1 cellular context compared by ENCODE assay signal in the genomic region with DNA sequence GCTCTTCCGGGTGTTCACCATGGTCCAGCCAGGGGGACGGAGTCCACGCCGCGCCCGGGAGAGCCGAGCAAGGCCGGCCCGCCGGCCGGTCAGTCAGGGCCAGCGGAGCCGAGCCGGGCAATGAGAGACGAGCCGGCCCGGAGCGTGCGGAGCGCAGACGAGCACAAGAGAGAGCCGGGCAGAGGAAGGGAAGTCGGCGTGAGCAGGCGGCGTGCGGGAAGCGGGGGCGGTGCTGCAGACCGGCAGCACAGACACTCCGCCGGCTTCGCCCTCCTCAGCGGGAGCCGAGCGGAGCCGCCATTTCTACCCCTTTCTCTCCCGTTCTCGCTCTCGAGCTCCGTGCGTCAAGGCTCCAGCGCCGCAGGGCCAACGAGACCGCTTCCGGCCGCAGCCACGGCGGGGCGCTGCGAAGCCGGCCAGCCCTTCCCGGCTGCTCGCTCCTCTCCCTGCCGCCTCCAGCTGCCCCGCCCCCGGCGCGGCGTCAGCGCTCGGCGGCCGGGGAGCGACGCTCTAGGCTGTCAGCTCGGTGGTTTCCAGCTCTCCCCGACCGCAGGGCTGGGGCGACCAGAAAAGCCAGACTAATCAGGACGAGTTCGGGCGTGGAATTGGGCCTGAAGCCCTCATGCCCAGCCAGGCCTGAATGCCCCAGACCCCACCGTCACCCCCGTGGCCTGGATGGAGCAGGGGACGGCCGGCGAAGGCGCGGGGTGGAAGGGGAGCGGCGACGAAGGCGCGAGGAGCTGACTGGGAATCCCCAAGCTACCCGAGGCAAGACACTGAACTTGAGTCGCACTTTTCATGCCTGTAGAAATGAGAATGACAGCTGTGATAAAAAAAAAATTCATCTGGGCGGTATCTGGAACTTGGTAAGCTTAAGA.
TF ChIP-seq lines count a peak whose summit lies in the region.

Gene ATAD2B, minus strand, starts transcription at position 374 of the 878 bp plus-strand sequence. Its CDS starts 353 bp downstream, at position 21.

TF ChIP-seq in K562, 482 proteins besides CTCF, POLR2A, EP300 and RAD21 (continued from another document and continues in another):
- TF ChIP-seq ZEB2 (IDR thresholded peaks at IDR 0.05) (no peak), PHTF2 (CRISPR knock-in tag; IDR thresholded peaks at IDR 0.05) (no peak), SMAD3 (CRISPR knock-in tag; conservative IDR thresholded peaks at IDR 0.05) (no peak), ELF2 (CRISPR knock-in tag; IDR thresholded peaks at IDR 0.05) (no peak), PTTG1 (tag; IDR thresholded peaks at IDR 0.05; ENCODE audit: low read depth) (no peak), ZNF561 (CRISPR knock-in tag; conservative IDR thresholded peaks at IDR 0.05) (no peak), DMBX1 (CRISPR knock-in tag; IDR thresholded peaks at IDR 0.05; ENCODE audit: borderline replicate concordance) (no peak), ELF4 (CRISPR knock-in tag; IDR thresholded peaks at IDR 0.05) (no peak), ZHX1 (conservative IDR thresholded peaks at IDR 0.05; ENCODE audit: low read length) (0 out of 2 replicates have a peak, but pooled peaks have one; percentile 76), ZNF384 (IDR thresholded peaks at IDR 0.05; ENCODE audit: low read depth, low read length) (peak; percentile 80; the same call in 1 of the 2 replicates), HDAC8 (tag; IDR thresholded peaks at IDR 0.05) (no peak), SNRNP70 (optimal IDR thresholded peaks at IDR 0.05; ENCODE audit: low read depth, low read length) (no peak), ERF (CRISPR knock-in tag; IDR thresholded peaks at IDR 0.05) (no peak), SAFB2 (IDR thresholded peaks at IDR 0.05; ENCODE audit: borderline replicate concordance, low read depth, low read length, severe bottlenecking) (no peak), NR2F6 (CRISPR knock-in tag; IDR thresholded peaks at IDR 0.05) (no peak), TEAD2 (tag; IDR thresholded peaks at IDR 0.05) (no peak), ZNF282 (CRISPR knock-in tag; IDR thresholded peaks at IDR 0.05) (no peak), ZBTB40 (IDR thresholded peaks at IDR 0.05) (no peak), ZBTB40 (CRISPR knock-in tag; IDR thresholded peaks at IDR 0.05) (no peak), NBN (IDR thresholded peaks at IDR 0.05; ENCODE audit: low read depth) (0 out of 2 replicates have a peak, but pooled peaks have one; percentile 66), SIRT6 (IDR thresholded peaks at IDR 0.05; ENCODE audit: low read depth, low read length) (no peak), BRD9 (IDR thresholded peaks at IDR 0.05; ENCODE audit: low read depth, partially characterized antibody) (no peak), TFAM (CRISPR knock-in tag; conservative IDR thresholded peaks at IDR 0.05) (no peak)
- TF ChIP-seq, protein P1, sequence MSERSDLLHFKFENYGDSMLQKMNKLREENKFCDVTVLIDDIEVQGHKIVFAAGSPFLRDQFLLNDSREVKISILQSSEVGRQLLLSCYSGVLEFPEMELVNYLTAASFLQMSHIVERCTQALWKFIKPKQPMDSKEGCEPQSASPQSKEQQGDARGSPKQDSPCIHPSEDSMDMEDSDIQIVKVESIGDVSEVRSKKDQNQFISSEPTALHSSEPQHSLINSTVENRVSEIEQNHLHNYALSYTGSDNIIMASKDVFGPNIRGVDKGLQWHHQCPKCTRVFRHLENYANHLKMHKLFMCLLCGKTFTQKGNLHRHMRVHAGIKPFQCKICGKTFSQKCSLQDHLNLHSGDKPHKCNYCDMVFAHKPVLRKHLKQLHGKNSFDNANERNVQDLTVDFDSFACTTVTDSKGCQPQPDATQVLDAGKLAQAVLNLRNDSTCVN (CRISPR knock-in tag; IDR thresholded peaks at IDR 0.05) = no peak
- TF ChIP-seq, protein P2, sequence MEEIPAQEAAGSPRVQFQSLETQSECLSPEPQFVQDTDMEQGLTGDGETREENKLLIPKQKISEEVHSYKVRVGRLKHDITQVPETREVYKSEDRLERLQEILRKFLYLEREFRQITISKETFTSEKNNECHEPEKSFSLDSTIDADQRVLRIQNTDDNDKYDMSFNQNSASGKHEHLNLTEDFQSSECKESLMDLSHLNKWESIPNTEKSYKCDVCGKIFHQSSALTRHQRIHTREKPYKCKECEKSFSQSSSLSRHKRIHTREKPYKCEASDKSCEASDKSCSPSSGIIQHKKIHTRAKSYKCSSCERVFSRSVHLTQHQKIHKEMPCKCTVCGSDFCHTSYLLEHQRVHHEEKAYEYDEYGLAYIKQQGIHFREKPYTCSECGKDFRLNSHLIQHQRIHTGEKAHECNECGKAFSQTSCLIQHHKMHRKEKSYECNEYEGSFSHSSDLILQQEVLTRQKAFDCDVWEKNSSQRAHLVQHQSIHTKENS (CRISPR knock-in tag; IDR thresholded peaks at IDR 0.05) = no peak
- TF ChIP-seq, protein P3, sequence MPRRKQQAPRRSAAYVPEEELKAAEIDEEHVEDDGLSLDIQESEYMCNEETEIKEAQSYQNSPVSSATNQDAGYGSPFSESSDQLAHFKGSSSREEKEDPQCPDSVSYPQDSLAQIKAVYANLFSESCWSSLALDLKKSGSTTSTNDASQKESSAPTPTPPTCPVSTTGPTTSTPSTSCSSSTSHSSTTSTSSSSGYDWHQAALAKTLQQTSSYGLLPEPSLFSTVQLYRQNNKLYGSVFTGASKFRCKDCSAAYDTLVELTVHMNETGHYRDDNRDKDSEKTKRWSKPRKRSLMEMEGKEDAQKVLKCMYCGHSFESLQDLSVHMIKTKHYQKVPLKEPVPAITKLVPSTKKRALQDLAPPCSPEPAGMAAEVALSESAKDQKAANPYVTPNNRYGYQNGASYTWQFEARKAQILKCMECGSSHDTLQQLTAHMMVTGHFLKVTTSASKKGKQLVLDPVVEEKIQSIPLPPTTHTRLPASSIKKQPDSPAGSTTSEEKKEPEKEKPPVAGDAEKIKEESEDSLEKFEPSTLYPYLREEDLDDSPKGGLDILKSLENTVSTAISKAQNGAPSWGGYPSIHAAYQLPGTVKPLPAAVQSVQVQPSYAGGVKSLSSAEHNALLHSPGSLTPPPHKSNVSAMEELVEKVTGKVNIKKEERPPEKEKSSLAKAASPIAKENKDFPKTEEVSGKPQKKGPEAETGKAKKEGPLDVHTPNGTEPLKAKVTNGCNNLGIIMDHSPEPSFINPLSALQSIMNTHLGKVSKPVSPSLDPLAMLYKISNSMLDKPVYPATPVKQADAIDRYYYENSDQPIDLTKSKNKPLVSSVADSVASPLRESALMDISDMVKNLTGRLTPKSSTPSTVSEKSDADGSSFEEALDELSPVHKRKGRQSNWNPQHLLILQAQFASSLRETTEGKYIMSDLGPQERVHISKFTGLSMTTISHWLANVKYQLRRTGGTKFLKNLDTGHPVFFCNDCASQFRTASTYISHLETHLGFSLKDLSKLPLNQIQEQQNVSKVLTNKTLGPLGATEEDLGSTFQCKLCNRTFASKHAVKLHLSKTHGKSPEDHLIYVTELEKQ (CRISPR knock-in tag; IDR thresholded peaks at IDR 0.05) = no peak
